ENCODE assay signal across 21 cellular contexts in genomic region chr6:20943036-20943627, GRCh38.
"Had no signal": no experiment of that assay in that cellular context is flagged by ENCODE, and none has a peak within 500 bp of the region (broad histone marks: within the 10 kb centered on the region; RNA-seq: fewer than 3 reads in every experiment).

No MANE protein-coding gene starts in this region.

- H3K27ac ChIP-seq: brain microvascular endothelial cell, esophagus muscularis mucosa, left lung, pancreas, thyroid gland had no signal

- FAIRE-seq: kidney, pancreas, urothelium cell line had no signal

- H3K36me3 ChIP-seq: brain microvascular endothelial cell, esophagus muscularis mucosa, left lung, pancreas, thyroid gland had no signal

- DNase-seq: activated CD4-positive, alpha-beta T cell treated with anti-CD3 and anti-CD28 coated beads, Interleukin-2, amount 10 ng/mL, durations not matched to agents 7 days and 5 days; activated CD4-positive, CD25-positive, alpha-beta regulatory T cell; activated CD8-positive, alpha-beta memory T cell treated with anti-CD3 and anti-CD28 coated beads, Interleukin-2, amount 50 U/mL, for 48 hours; activated gamma-delta T cell treated with Interleukin-2 at 50 U/mL for 16 hours; activated naive CD8-positive, alpha-beta T cell treated with anti-CD3 and anti-CD28 coated beads for 36 hours; activated T-cell treated with anti-CD3 and anti-CD28 coated beads, Interleukin-2, amount 50 U/mL, for 72 hours; anterior cingulate cortex; brain microvascular endothelial cell; cortex of kidney; effector CD4-positive, alpha-beta T cell; glutamatergic neuron; hypothalamus; kidney; left lung; naive thymus-derived CD8-positive, alpha-beta T cell; pancreas; thyroid gland had no signal

- H3K27me3 Mint-ChIP-seq: activated CD4-positive, alpha-beta T cell treated with anti-CD3 and anti-CD28 coated beads, Interleukin-2, amount 10 ng/mL, durations not matched to agents 7 days and 5 days; activated naive CD8-positive, alpha-beta T cell treated with anti-CD3 and anti-CD28 coated beads for 36 hours; memory B cell; naive thymus-derived CD8-positive, alpha-beta T cell; stimulated activated memory B cell treated with anti-CD40 and anti-IgM and Interleukin-4, amounts not matched to agents 10 μg/mL and 1 μg/mL and 100 μg/mL, for 72 hours had no signal

- H3K27me3 ChIP-seq: brain microvascular endothelial cell, esophagus muscularis mucosa, left lung, pancreas, thyroid gland had no signal

- H3K4me1 ChIP-seq: esophagus muscularis mucosa, left lung, pancreas had no signal

- H3K4me3 Mint-ChIP-seq: activated CD4-positive, alpha-beta T cell treated with anti-CD3 and anti-CD28 coated beads, Interleukin-2, amount 10 ng/mL, durations not matched to agents 7 days and 5 days; activated naive CD8-positive, alpha-beta T cell treated with anti-CD3 and anti-CD28 coated beads for 36 hours; activated T-cell treated with anti-CD3 and anti-CD28 coated beads, Interleukin-2, amount 50 U/mL, for 72 hours; memory B cell; naive thymus-derived CD8-positive, alpha-beta T cell; stimulated activated memory B cell treated with anti-CD40 and anti-IgM and Interleukin-4, amounts not matched to agents 10 μg/mL and 1 μg/mL and 100 μg/mL, for 72 hours had no signal

- H3K9me3 ChIP-seq: esophagus muscularis mucosa, pancreas, thyroid gland had no signal

- H3K4me3 ChIP-seq: esophagus muscularis mucosa, left lung, pancreas, thyroid gland had no signal

- H3K4me1 Mint-ChIP-seq: memory B cell; stimulated activated memory B cell treated with anti-CD40 and anti-IgM and Interleukin-4, amounts not matched to agents 10 μg/mL and 1 μg/mL and 100 μg/mL, for 72 hours had no signal

- ATAC-seq: activated T-cell treated with anti-CD3 and anti-CD28 coated beads, Interleukin-2, amount 50 U/mL, for 72 hours; left lung; naive thymus-derived CD8-positive, alpha-beta T cell; pancreas; stimulated activated memory B cell treated with anti-CD40 and anti-IgM and Interleukin-4, amounts not matched to agents 10 μg/mL and 1 μg/mL and 100 μg/mL, for 72 hours had no signal

- H3K27ac Mint-ChIP-seq: activated CD4-positive, alpha-beta T cell treated with anti-CD3 and anti-CD28 coated beads, Interleukin-2, amount 10 ng/mL, durations not matched to agents 7 days and 5 days; activated T-cell treated with anti-CD3 and anti-CD28 coated beads, Interleukin-2, amount 50 U/mL, for 72 hours; memory B cell; naive thymus-derived CD8-positive, alpha-beta T cell; stimulated activated memory B cell treated with anti-CD40 and anti-IgM and Interleukin-4, amounts not matched to agents 10 μg/mL and 1 μg/mL and 100 μg/mL, for 72 hours had no signal
